In the genomic region with DNA sequence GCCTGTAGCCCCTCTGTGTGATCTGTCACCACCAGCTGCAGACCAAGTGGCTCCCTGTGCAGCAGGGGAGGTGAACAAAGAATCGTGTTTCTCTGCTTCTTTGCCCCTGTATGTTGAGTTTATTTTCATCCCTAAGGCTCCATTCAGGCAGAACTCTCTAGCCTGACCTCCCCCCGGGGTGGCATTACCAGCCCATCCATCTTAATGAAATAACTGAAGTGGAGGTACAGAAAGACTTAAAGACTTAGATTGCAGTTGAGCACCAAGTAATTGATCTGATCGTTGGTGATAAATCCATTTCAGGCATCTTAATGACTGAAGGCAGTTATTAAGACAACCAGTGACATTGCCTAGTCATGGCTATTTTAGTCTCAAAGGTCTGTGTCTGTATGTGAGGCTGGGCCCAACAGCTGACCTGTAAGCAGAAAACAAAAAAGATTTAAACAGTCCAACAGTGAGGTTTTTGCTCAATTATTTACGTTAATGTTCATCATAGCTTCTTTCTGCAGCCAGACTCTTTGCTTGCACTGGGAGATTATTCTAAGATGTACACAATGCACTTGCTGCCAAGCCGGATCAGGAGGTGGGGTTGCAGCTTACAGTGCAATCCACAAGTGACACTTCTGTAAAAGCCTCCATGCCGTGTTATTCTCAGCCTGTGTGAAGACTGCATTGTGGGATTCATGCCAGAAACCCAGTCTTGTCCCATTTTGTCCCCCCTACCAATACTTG, we compare ENCODE assay signal across 24 cellular contexts.
DNase-seq lines count a peak whose midpoint lies in the region; ATAC-seq, FAIRE-seq and TF ChIP-seq lines count a peak whose summit lies in the region.
"Had no signal": no experiment of that assay in that cellular context is flagged by ENCODE, and none has a peak within 500 bp of the region (broad histone marks: within the 10 kb centered on the region; RNA-seq: fewer than 3 reads in every experiment).

No MANE protein-coding gene starts in this region.

- ATAC-seq in HepG2: no peak
- ATAC-seq in HG02885 (IDR thresholded peaks at IDR 0.05; ENCODE audit: poor library complexity, unreplicated experiment): no peak
- no peak for ATAC-seq in GM18502 (IDR thresholded peaks at IDR 0.05; ENCODE audit: poor library complexity, unreplicated experiment)
- ATAC-seq in WTC11: no peak
- ATAC-seq: lower lobe of right lung; stimulated activated effector memory CD8-positive, alpha-beta T cell treated with anti-CD3 and anti-CD28 coated beads, Interleukin-12 subunit alpha, Interleukin-12 subunit beta, amount 100 ng/mL, for 72 hours had no signal

- H3K27ac ChIP-seq in liver (ENCODE audit: low read depth in 1 of 2, low read length in 2 of 2) (peak overlapping the region; percentile 21 to 46), HepG2 (ENCODE audit: extremely low read length, insufficient read depth, low read length) (no peak overlapping the region)
- H3K27ac ChIP-seq: BLaER1, brain microvascular endothelial cell, colonic mucosa, GM23248, heart right ventricle, lower lobe of right lung, sigmoid colon, suprapubic skin had no signal

- H3K4me1 ChIP-seq in liver (ENCODE audit: control insufficient read depth in 4 of 4, insufficient read depth in 4 of 4, low read length in 3 of 4) (peaks cover 5 to 16% (median 12%) of the 10 kb centered on the region in 4 donors), HepG2 (ENCODE audit: insufficient read depth, low read length) (peaks cover 18% of the 10 kb centered on the region)
- H3K4me1 ChIP-seq: BLaER1, Caco-2, colonic mucosa, lower lobe of right lung, sigmoid colon, suprapubic skin had no signal

- no peak overlapping the region for H3K27ac Mint-ChIP-seq in WTC11
- H3K27ac Mint-ChIP-seq: activated naive CD8-positive, alpha-beta T cell treated with anti-CD3 and anti-CD28 coated beads, Interleukin-2, amount 50 U/mL, for 24 hours; activated T-helper 2 cell treated with anti-CD3 and anti-CD28 coated beads, Interferon-gamma antibody, Interleukin-2, Interleukin-4, amounts not matched to agents 10 μg/mL and 5 μg/mL and 100 μg/mL, durations not matched to agents 14 hours and 24 hours and 36 hours; stimulated activated effector memory CD8-positive, alpha-beta T cell treated with anti-CD3 and anti-CD28 coated beads, Interleukin-12 subunit alpha, Interleukin-12 subunit beta, amount 100 ng/mL, for 72 hours had no signal

- TF ChIP-seq CTCF in liver (IDR thresholded peaks at IDR 0.05; ENCODE audit: low read depth, low read length, missing input control) (no peak), HepG2 (CRISPR knock-in tag; IDR thresholded peaks at IDR 0.05) (no peak), WTC11 (IDR thresholded peaks at IDR 0.05) (no peak)

- peaks cover 18% of the 10 kb centered on the region for H3K4me1 Mint-ChIP-seq in WTC11
- H3K4me1 Mint-ChIP-seq: activated naive CD8-positive, alpha-beta T cell treated with anti-CD3 and anti-CD28 coated beads, Interleukin-2, amount 50 U/mL, for 24 hours; stimulated activated effector memory CD8-positive, alpha-beta T cell treated with anti-CD3 and anti-CD28 coated beads, Interleukin-12 subunit alpha, Interleukin-12 subunit beta, amount 100 ng/mL, for 72 hours had no signal

- H3K9me3 ChIP-seq in liver (ENCODE audit: control insufficient read depth in 4 of 4, low read length in 3 of 4): no peaks in the 10 kb centered on the region
- H3K9me3 ChIP-seq in HepG2 (ENCODE audit: low read length): no peaks in the 10 kb centered on the region
- H3K9me3 ChIP-seq: BLaER1, Caco-2, colonic mucosa, heart right ventricle, lower lobe of right lung, sigmoid colon, suprapubic skin had no signal

- no peaks in the 10 kb centered on the region for H3K36me3 ChIP-seq in liver (ENCODE audit: control insufficient read depth in 4 of 4, insufficient read depth in 3 of 4, low read depth in 1 of 4, low read length in 3 of 4)
- H3K36me3 ChIP-seq in HepG2 (replicated peaks in 1 of 2; ENCODE audit: control insufficient read depth in 1 of 2, insufficient read depth in 2 of 2, low read length in 2 of 2): no peaks in the 10 kb centered on the region
- H3K36me3 ChIP-seq: BLaER1, brain microvascular endothelial cell, colonic mucosa, heart right ventricle, lower lobe of right lung, sigmoid colon, suprapubic skin had no signal

- no peaks in the 10 kb centered on the region for H3K9me3 Mint-ChIP-seq in WTC11
- H3K9me3 Mint-ChIP-seq: activated naive CD8-positive, alpha-beta T cell treated with anti-CD3 and anti-CD28 coated beads, Interleukin-2, amount 50 U/mL, for 24 hours; activated T-helper 2 cell treated with anti-CD3 and anti-CD28 coated beads, Interferon-gamma antibody, Interleukin-2, Interleukin-4, amounts not matched to agents 10 μg/mL and 5 μg/mL and 100 μg/mL, durations not matched to agents 14 hours and 24 hours and 36 hours; stimulated activated effector memory CD8-positive, alpha-beta T cell treated with anti-CD3 and anti-CD28 coated beads, Interleukin-12 subunit alpha, Interleukin-12 subunit beta, amount 100 ng/mL, for 72 hours had no signal

- intact Hi-C loops in HepG2 (cut with micrococcal nuclease; ENCODE audit: unreplicated experiment): no loop called here

- H3K9ac ChIP-seq in liver (ENCODE audit: low read depth in 1 of 2, low read length in 2 of 2): no peak overlapping the region
- no peak overlapping the region for H3K9ac ChIP-seq in HepG2 (ENCODE audit: insufficient read depth, low read depth, low read length)
- H3K9ac ChIP-seq: BLaER1, GM23248 had no signal

- no peak for DNase-seq in HepG2 (ENCODE audit: low spot score)
- peak; percentile 86 for DNase-seq in NCI-H69 (lab: John Stamatoyannopoulos, UW)
- peak; percentile 97 for DNase-seq in left kidney (ENCODE audit: low read depth, low spot score)
- no peak for DNase-seq in WTC11 (ENCODE audit: low spot score)
- no peak for DNase-seq in MV-4-11 (lab: John Stamatoyannopoulos, UW)
- DNase-seq: activated CD8-positive, alpha-beta memory T cell treated with anti-CD3 and anti-CD28 coated beads, Interleukin-2, amount 50 U/mL, for 4 hours; activated naive CD8-positive, alpha-beta T cell treated with anti-CD3 and anti-CD28 coated beads, Interleukin-2, amount 50 U/mL, for 24 hours; brain microvascular endothelial cell; Caco-2; GM23248; heart right ventricle; KG1; lower lobe of right lung; SIG-M5; sigmoid colon; T-helper 1 cell had no signal

- no TSS peak for BruUV-seq in HepG2 (replicated peaks; lab: Mats Ljungman, UMichigan)

- POLR2A ChIA-PET in HepG2 (lab: Yijun Ruan, JAX) (no interaction called here), WTC11 (lab: Charles Lee) (no interaction called here)

- CTCF ChIA-PET in HepG2 (lab: Yijun Ruan, JAX; ENCODE audit: low intra/inter-chr PET ratio, low total read pairs): no interaction called here
- CTCF ChIA-PET in WTC11 (lab: Charles Lee): interaction anchor here (1.0 to 2.4 kb wide), 3 partner anchors 9 to 66 kb away, joined by 3 to 9 read pairs (median 4); no protein-coding TSS in a partner anchor

- H3K4me3 ChIP-seq in liver (ENCODE audit: low read depth in 1 of 3, low read length in 3 of 3): no peak overlapping the region
- H3K4me3 ChIP-seq in HepG2 (replicated peaks in 1 of 3; ENCODE audit: insufficient read depth in 1 of 3, low read depth in 2 of 3, low read length in 3 of 3): no peak overlapping the region
- H3K4me3 ChIP-seq: BLaER1, colonic mucosa, GM23248, heart right ventricle, lower lobe of right lung, sigmoid colon, suprapubic skin had no signal

- in situ Hi-C loops in HepG2 (cut with HindIII; ENCODE audit: extremely low pct_ligation_motif_present, low pct_unique_long_range_greater_than_20kb): no loop called here

- H3K27me3 Mint-ChIP-seq in WTC11 (ENCODE audit: low read depth): no peaks in the 10 kb centered on the region

- no peak overlapping the region for H2AFZ ChIP-seq in HepG2 (ENCODE audit: low read length)
- H2AFZ ChIP-seq: GM23248 had no signal

- no peaks in the 10 kb centered on the region for H3K27me3 ChIP-seq in liver (ENCODE audit: control insufficient read depth in 4 of 4, insufficient read depth in 4 of 4, low read length in 3 of 4)
- no peaks in the 10 kb centered on the region; a peak in 2 of 5 replicates for H3K27me3 ChIP-seq in HepG2 (ENCODE audit: control insufficient read depth in 1 of 2, insufficient read depth in 2 of 2, low read length in 2 of 2)
- H3K27me3 ChIP-seq: BLaER1, brain microvascular endothelial cell, colonic mucosa, sigmoid colon, suprapubic skin had no signal

- no peaks in the 10 kb centered on the region for H3K36me3 Mint-ChIP-seq in WTC11
- H3K36me3 Mint-ChIP-seq: stimulated activated effector memory CD8-positive, alpha-beta T cell treated with anti-CD3 and anti-CD28 coated beads, Interleukin-12 subunit alpha, Interleukin-12 subunit beta, amount 100 ng/mL, for 72 hours had no signal

- TF ChIP-seq EP300 in HepG2 (IDR thresholded peaks at IDR 0.05; ENCODE audit: low read depth in 2 of 2, low read length in 2 of 2) (no peak), HepG2 (CRISPR knock-in tag; IDR thresholded peaks at IDR 0.05; ENCODE audit: borderline replicate concordance) (no peak)

- no peak for TF ChIP-seq POLR2A in HepG2 (IDR thresholded peaks at IDR 0.05; ENCODE audit: insufficient read depth in 1 of 2, low read depth in 2 of 2, low read length in 2 of 2)

- no peak overlapping the region for H3K4me3 Mint-ChIP-seq in WTC11
- H3K4me3 Mint-ChIP-seq: activated naive CD8-positive, alpha-beta T cell treated with anti-CD3 and anti-CD28 coated beads, Interleukin-2, amount 50 U/mL, for 24 hours; stimulated activated effector memory CD8-positive, alpha-beta T cell treated with anti-CD3 and anti-CD28 coated beads, Interleukin-12 subunit alpha, Interleukin-12 subunit beta, amount 100 ng/mL, for 72 hours had no signal

- no peaks in the 10 kb centered on the region for H3K79me2 ChIP-seq in HepG2 (ENCODE audit: insufficient read depth, low read length)

- no peaks in the 10 kb centered on the region for H4K20me1 ChIP-seq in HepG2 (ENCODE audit: insufficient read depth, low read length)
- H4K20me1 ChIP-seq: BLaER1 had no signal

- no peak for FAIRE-seq in HepG2 (lab: Jason Lieb, UNC)

- no peak for TF ChIP-seq RAD21 in liver (IDR thresholded peaks at IDR 0.05)
- TF ChIP-seq RAD21 in HepG2 (CRISPR knock-in tag; IDR thresholded peaks at IDR 0.05): no peak

- WGBS in liver: 73% methylated on average over 6 of the region's 6 CpGs
- 13% methylated on average over 5 of the region's 6 CpGs for WGBS in HepG2 (ENCODE audit: low lambda C conversion rate)

- no peak overlapping the region for H3K4me2 ChIP-seq in HepG2 (ENCODE audit: low read depth, low read length)
- H3K4me2 ChIP-seq: BLaER1 had no signal

TF ChIP-seq in liver, 16 proteins besides CTCF, POLR2A, EP300 and RAD21:
- no peak for TF ChIP-seq FOXA2 (IDR thresholded peaks at IDR 0.05)

TF ChIP-seq in HepG2, 621 proteins besides CTCF, POLR2A, EP300 and RAD21 (continues in another document):
- TF ChIP-seq ETV5 (CRISPR knock-in tag; IDR thresholded peaks at IDR 0.05; ENCODE audit: borderline replicate concordance) (no peak), PAF1 (CRISPR knock-in tag; IDR thresholded peaks at IDR 0.05) (no peak), AGO1 (IDR thresholded peaks at IDR 0.05; ENCODE audit: low read depth, low read length, poor library complexity, severe bottlenecking) (no peak)

TF ChIP-seq in WTC11, 78 proteins besides CTCF, POLR2A, EP300 and RAD21 (continues in another document):
- no peak for TF ChIP-seq NFYB (CRISPR knock-in tag; conservative IDR thresholded peaks at IDR 0.05; ENCODE audit: low read depth)
- TF ChIP-seq, protein P1, sequence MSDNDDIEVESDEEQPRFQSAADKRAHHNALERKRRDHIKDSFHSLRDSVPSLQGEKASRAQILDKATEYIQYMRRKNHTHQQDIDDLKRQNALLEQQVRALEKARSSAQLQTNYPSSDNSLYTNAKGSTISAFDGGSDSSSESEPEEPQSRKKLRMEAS (CRISPR knock-in tag; IDR thresholded peaks at IDR 0.05): no peak

Comparison
In these comparisons a context has a peak if more than half of its experiments do, and no peak if none do; other contexts are left out.
1. DNase-seq: peak in NCI-H69 (single experiment) and left kidney (single experiment); none in HepG2 (single experiment), WTC11 (single experiment) and MV-4-11 (single experiment).